8 cellular contexts compared by ENCODE assay signal in the genomic region with DNA sequence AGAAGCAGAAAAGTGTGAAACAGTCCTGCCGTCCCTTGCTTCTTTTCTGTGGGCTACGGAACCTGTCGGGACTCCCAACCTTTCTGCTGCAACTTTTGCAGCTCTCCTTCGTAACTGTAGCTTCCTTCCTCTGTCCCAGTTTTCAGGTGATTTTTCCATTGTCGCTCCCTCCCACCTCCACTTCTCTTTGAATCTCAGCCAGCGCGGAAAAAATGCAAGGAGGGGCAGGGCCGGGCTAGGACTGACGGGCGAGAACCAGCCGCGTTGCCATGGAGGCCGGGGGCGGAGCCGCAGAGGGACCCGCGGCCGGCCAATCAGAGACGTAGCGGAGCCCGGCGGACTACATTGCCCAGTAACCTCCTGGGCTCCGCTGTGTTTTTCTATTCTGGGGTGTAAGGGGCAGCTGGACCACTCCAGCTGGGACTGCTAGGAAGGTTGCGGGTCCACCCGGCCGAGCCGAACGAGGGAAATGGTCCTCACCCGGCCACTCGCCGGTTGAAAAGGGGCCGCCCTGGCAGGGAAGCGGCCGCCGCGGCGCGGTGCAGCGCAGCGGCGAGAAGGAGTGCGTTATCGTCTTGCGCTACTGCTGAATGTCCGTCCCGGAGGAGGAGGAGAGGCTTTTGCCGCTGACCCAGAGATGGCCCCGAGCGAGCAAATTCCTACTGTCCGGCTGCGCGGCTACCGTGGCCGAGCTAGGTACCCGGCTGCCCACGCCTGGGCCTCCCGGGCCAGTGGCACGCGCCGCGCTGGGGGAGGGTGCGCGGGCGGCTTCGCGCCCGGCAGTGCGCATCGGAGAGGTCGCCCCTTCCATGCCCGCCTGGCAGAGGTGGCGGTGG. TPM values are rescaled to one million over a fixed set of nuclear protein-coding genes. Genes with fewer than 3 reads are reported as not detected.
DNase-seq lines count a peak whose midpoint lies in the region; ATAC-seq and TF ChIP-seq lines count a peak whose summit lies in the region.

CYP39A1 (minus strand) TSS at position 216 of the 836 bp plus-strand sequence. CDS start 236 bp downstream, outside the sequence.
A gene with protein sequence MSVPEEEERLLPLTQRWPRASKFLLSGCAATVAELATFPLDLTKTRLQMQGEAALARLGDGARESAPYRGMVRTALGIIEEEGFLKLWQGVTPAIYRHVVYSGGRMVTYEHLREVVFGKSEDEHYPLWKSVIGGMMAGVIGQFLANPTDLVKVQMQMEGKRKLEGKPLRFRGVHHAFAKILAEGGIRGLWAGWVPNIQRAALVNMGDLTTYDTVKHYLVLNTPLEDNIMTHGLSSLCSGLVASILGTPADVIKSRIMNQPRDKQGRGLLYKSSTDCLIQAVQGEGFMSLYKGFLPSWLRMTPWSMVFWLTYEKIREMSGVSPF (plus strand): TSS at position 373 of the 836 bp plus-strand sequence. CDS start 218 bp downstream, at position 591.

- peaks cover 13 to 19% (median 14%) of the 10 kb centered on the region in 3 donors for H3K4me1 Mint-ChIP-seq in CD8-positive, alpha-beta memory T cell

- H3K4me2 ChIP-seq in OCI-LY3 (ENCODE audit: low read length), result peak within 1 kb of the TSS; percentile 68

- H3K4me1 ChIP-seq in CD8-positive, alpha-beta memory T cell (ENCODE audit: insufficient read depth, low read length), result peaks cover 5% of the 10 kb centered on the region
- H3K4me1 ChIP-seq in HUES48 (ENCODE audit: control insufficient read depth, insufficient read depth, low read length) (peaks cover 11% of the 10 kb centered on the region; the same call in 1 of the 2 replicates), OCI-LY3 (ENCODE audit: low read length) (0 out of 2 replicates have a peak, but pooled peaks cover 4% of the 10 kb centered on the region)

- H3K9ac ChIP-seq in HUES48 (ENCODE audit: low read depth, low read length) (peak within 1 kb of the TSS; percentile 60), OCI-LY3 (ENCODE audit: low read length) (no peak within 1 kb of the TSS)

- TF ChIP-seq CTCF in OCI-LY3 (IDR thresholded peaks at IDR 0.05; ENCODE audit: low read depth, low read length), result no peak
- TF ChIP-seq CTCF in epithelial cell of esophagus (IDR thresholded peaks at IDR 0.05; ENCODE audit: insufficient read depth, low read depth, low read length, missing control alignments), result no peak

- H3K4me3 ChIP-seq in CD8-positive, alpha-beta memory T cell (ENCODE audit: low read length), result peak within 1 kb of the TSS; percentile 70
- H3K4me3 ChIP-seq in HUES48 (ENCODE audit: low read depth, low read length) (peak within 1 kb of the TSS; percentile 82), OCI-LY3 (ENCODE audit: low read length) (peak within 1 kb of the TSS; percentile 77), epithelial cell of esophagus (ENCODE audit: low read length) (peak within 1 kb of the TSS; percentile 87)

- H3K9me3 ChIP-seq in CD8-positive, alpha-beta memory T cell (ENCODE audit: low read length), result no peaks in the 10 kb centered on the region
- no peaks in the 10 kb centered on the region for H3K9me3 ChIP-seq in HUES48 (ENCODE audit: control insufficient read depth, insufficient read depth, low read length)
- H3K9me3 ChIP-seq in OCI-LY3 (ENCODE audit: insufficient read depth, low read length), result no peaks in the 10 kb centered on the region

- CTCF ChIA-PET in CD8-positive, alpha-beta memory T cell (lab: Charles Lee), result no interaction called here

- no peak within 1 kb of the TSS for H3K27ac ChIP-seq in CD8-positive, alpha-beta memory T cell (ENCODE audit: low read depth, low read length)
- H3K27ac ChIP-seq in HUES48 (ENCODE audit: low read depth, low read length), result peak within 1 kb of the TSS; percentile 37
- H3K27ac ChIP-seq in OCI-LY3 (ENCODE audit: low read length), result no peak within 1 kb of the TSS

- H3K27me3 Mint-ChIP-seq in CD8-positive, alpha-beta memory T cell, result peaks cover 29 to 58% of the 10 kb centered on the region in 2 donors

- peak within 1 kb of the TSS in 6 of 8 donors; percentile 12 to 75 (median 32) for H3K27ac Mint-ChIP-seq in CD8-positive, alpha-beta memory T cell

- H2AFZ ChIP-seq in OCI-LY3 (ENCODE audit: low read depth, low read length), result peak within 1 kb of the TSS; percentile 84

- peaks cover 0 to 4% (median 0%) of the 10 kb centered on the region in 3 donors for H3K36me3 Mint-ChIP-seq in CD8-positive, alpha-beta memory T cell

- no peaks in the 10 kb centered on the region for H3K36me3 ChIP-seq in CD8-positive, alpha-beta memory T cell (ENCODE audit: insufficient read depth, low read length)
- no peaks in the 10 kb centered on the region for H3K36me3 ChIP-seq in HUES48 (ENCODE audit: control insufficient read depth, insufficient read depth, low read length)
- no peaks in the 10 kb centered on the region for H3K36me3 ChIP-seq in OCI-LY3 (replicated peaks; ENCODE audit: low read depth, low read length)

- H3K27me3 ChIP-seq in CD8-positive, alpha-beta memory T cell (ENCODE audit: insufficient read depth, low read length, poor library complexity, severe bottlenecking), result peaks cover 17% of the 10 kb centered on the region
- H3K27me3 ChIP-seq in HUES48 (ENCODE audit: control insufficient read depth, insufficient read depth, low read length), result peaks cover 17% of the 10 kb centered on the region
- H3K27me3 ChIP-seq in OCI-LY3 (ENCODE audit: low read depth, low read length), result no peaks in the 10 kb centered on the region

- DNase-seq in CD8-positive, alpha-beta memory T cell, result peak; percentile 42 to 78 (median 63)
- DNase-seq in activated T-cell treated with anti-CD3 and anti-CD28 coated beads for 48 hours (ENCODE audit: low read depth) (peak; percentile 81), epithelial cell of esophagus (ENCODE audit: low read depth) (peak; percentile 95), middle frontal gyrus (ENCODE audit: extremely low spot score, low spot score) (peak; percentile 93)
- DNase-seq in stimulated activated CD8-positive, alpha-beta memory T cell treated with anti-CD3 and anti-CD28 coated beads, Interleukin-15, amount 100 ng/mL, for 48 hours (ENCODE audit: low read depth in 2 of 2), result peak; percentile 77 to 78

- peaks cover 0 to 4% (median 0%) of the 10 kb centered on the region in 5 donors for H3K9me3 Mint-ChIP-seq in CD8-positive, alpha-beta memory T cell

- H3K79me2 ChIP-seq in OCI-LY3 (ENCODE audit: low read length), result no peaks in the 10 kb centered on the region

- no peaks in the 10 kb centered on the region for H4K20me1 ChIP-seq in OCI-LY3 (ENCODE audit: insufficient read depth, low read length)

- peak within 1 kb of the TSS; percentile 83 to 93 (median 84) for H3K4me3 Mint-ChIP-seq in CD8-positive, alpha-beta memory T cell

- ATAC-seq in GM21390 (IDR thresholded peaks at IDR 0.05; ENCODE audit: unreplicated experiment), result peak; percentile 100

- POLR2A ChIA-PET in CD8-positive, alpha-beta memory T cell (lab: Charles Lee), result no interaction called here

RNA-seq across cellular contexts. Expression of gene CYP39A1, which starts in this region (rescaled TPM):
- not detected for total RNA-seq in CD8-positive, alpha-beta memory T cell
- not detected for polyA plus RNA-seq in CD8-positive, alpha-beta memory T cell

RNA-seq across cellular contexts. Expression of the second gene that starts in this region (rescaled TPM):
- total RNA-seq in CD8-positive, alpha-beta memory T cell, result under 1 TPM; 0.38 to 0.85 TPM
- polyA plus RNA-seq in CD8-positive, alpha-beta memory T cell, result not detected

Comparison
In these comparisons a context has a peak if more than half of its experiments do, and no peak if none do; other contexts are left out.
1. Peak in DNase-seq and H3K4me3 ChIP-seq in CD8-positive, alpha-beta memory T cell; RNA of the genes that start here not detected or under 1 TPM.